In the genomic region with DNA sequence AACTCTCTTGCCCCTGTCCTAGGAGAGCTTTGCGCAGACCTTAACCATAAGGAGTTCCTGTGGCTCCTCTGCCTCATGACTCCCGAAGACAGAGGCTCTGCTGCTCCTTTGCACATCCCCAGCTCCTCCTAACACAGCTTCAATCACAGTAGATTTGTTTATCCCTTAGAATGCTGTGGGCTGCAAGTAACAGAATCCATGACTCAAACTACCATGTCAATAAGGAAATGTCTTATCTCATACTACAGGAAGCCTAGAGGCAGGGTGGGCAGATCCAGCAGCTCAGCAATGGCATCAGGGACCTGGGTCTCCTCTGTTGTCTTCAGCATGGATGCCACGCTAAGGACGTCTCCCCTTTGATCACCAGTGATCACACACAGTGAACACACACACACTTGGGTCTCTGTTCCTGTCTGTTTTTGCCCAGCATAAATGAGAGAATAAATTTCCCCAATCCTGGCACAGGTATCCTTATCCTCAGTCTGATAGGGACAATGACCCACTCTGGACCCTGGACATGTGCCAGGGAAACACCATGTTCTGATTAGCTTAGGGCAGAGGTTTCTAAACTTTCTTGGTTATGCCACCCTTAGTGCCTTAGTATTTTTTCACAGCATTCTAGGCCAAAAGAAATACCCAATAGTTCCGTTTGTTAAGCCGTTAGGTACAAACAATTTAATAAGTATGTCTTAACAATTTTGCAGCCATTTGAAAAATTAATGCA, we compare ENCODE assay signal across 12 cellular contexts.
"Had no signal": no experiment of that assay in that cellular context is flagged by ENCODE, and none has a peak within 500 bp of the region (broad histone marks: within the 10 kb centered on the region; RNA-seq: fewer than 3 reads in every experiment).

No MANE protein-coding gene starts in this region.

- H3K4me3 ChIP-seq: coronary artery, lower lobe of right lung had no signal

- H3K27ac ChIP-seq: brain microvascular endothelial cell, coronary artery, lower lobe of right lung had no signal

- H3K36me3 ChIP-seq: brain microvascular endothelial cell, lower lobe of right lung had no signal

- H3K4me1 ChIP-seq: lower lobe of right lung had no signal

- H3K9me3 ChIP-seq: lower lobe of right lung had no signal

- DNase-seq: activated CD4-positive, alpha-beta memory T cell treated with anti-CD3 and anti-CD28 coated beads, Interleukin-2, amount 10 ng/mL, durations not matched to agents 7 days and 5 days; activated CD4-positive, alpha-beta T cell treated with anti-CD3 and anti-CD28 coated beads for 36 hours; activated CD8-positive, alpha-beta memory T cell treated with anti-CD3 and anti-CD28 coated beads, Interleukin-2, amount 10 ng/mL, durations not matched to agents 7 days and 5 days; activated naive CD4-positive, alpha-beta T cell treated with anti-CD3 and anti-CD28 coated beads for 36 hours; anterior cingulate cortex; brain microvascular endothelial cell; foreskin melanocyte; head of caudate nucleus; lower lobe of right lung; stimulated activated naive CD4-positive, alpha-beta T cell had no signal

- ATAC-seq: activated CD4-positive, alpha-beta T cell treated with anti-CD3 and anti-CD28 coated beads for 36 hours; activated CD8-positive, alpha-beta memory T cell treated with anti-CD3 and anti-CD28 coated beads, Interleukin-2, amount 10 ng/mL, durations not matched to agents 7 days and 5 days; activated T-helper 17 cell treated with anti-CD3 and anti-CD28 coated beads, Interleukin-2, amount 50 U/mL, for 72 hours; lower lobe of right lung had no signal

- H3K27me3 ChIP-seq: brain microvascular endothelial cell had no signal
